Comparison of ENCODE assay signal across 17 cellular contexts in genomic region chr11:111119751-111120150, GRCh38.
DNase-seq lines count a peak whose midpoint lies in the region; ATAC-seq and TF ChIP-seq lines count a peak whose summit lies in the region.
"Had no signal": no experiment of that assay in that cellular context is flagged by ENCODE, and none has a peak within 500 bp of the region (broad histone marks: within the 10 kb centered on the region; RNA-seq: fewer than 3 reads in every experiment).

No MANE protein-coding gene starts in this region.

- H3K27ac ChIP-seq in Panc1 (ENCODE audit: low read length): no peak overlapping the region
- H3K27ac ChIP-seq: A549 had no signal

- in situ Hi-C loops in Panc1 (cut with HindIII; ENCODE audit: low pct_unique_long_range_greater_than_20kb, low sequenced_read_pairs): no loop called here

- H3K27me3 ChIP-seq in Panc1 (ENCODE audit: control insufficient read depth, insufficient read depth, low read length): no peaks in the 10 kb centered on the region

- CTCF ChIA-PET in Panc1 (lab: Charles Lee): no interaction called here

- BruUV-seq in Panc1 (replicated peaks; lab: Mats Ljungman, UMichigan): no TSS peak

- intact Hi-C loops in Panc1 (cut with micrococcal nuclease; ENCODE audit: unreplicated experiment) (no loop called here), sciatic nerve (cut with DNase I) (no loop called here)

- H3K4me1 ChIP-seq in Panc1 (ENCODE audit: control insufficient read depth, insufficient read depth, low read length): no peaks in the 10 kb centered on the region
- H3K4me1 ChIP-seq: A549, Caco-2 had no signal

- no peaks in the 10 kb centered on the region for H3K36me3 ChIP-seq in Panc1 (ENCODE audit: control insufficient read depth, insufficient read depth, low read length)

- ATAC-seq in Panc1: no peak
- peak; percentile 23 for ATAC-seq in sciatic nerve
- no peak for ATAC-seq in GM21447 (IDR thresholded peaks at IDR 0.05; ENCODE audit: unreplicated experiment)
- ATAC-seq: A549, GM12878 had no signal

- POLR2A ChIA-PET in Panc1 (lab: Charles Lee): no interaction called here

- H3K4me3 ChIP-seq in Panc1 (ENCODE audit: low read depth in 2 of 2, low read length in 2 of 2) (no peak overlapping the region), choroid plexus epithelial cell (ENCODE audit: low read depth, low read length) (no peak overlapping the region)
- H3K4me3 ChIP-seq: A549, GM12878 had no signal

- TF ChIP-seq CTCF in Panc1 (IDR thresholded peaks at IDR 0.05) (peak; percentile 5; the same call in 1 of the 2 replicates), choroid plexus epithelial cell (conservative IDR thresholded peaks at IDR 0.05; ENCODE audit: low read depth, low read length) (no peak)

- DNase-seq in Panc1 (ENCODE audit: low read depth, low spot score): no peak
- DNase-seq in choroid plexus epithelial cell (ENCODE audit: low read depth): peak; percentile 66
- DNase-seq in sciatic nerve (ENCODE audit: low spot score): no peak
- no peak for DNase-seq in AG08396 (ENCODE audit: low spot score)
- no peak for DNase-seq in UCSD-AML1 (lab: John Stamatoyannopoulos, UW; ENCODE audit: unreplicated experiment)
- DNase-seq: 8988T; ACHN; C1 segment of cervical spinal cord; Caco-2; CD4-positive, alpha-beta memory T cell; DMS153; DND-41; GOT3; HCEC 1CT had no signal

- no peaks in the 10 kb centered on the region for H3K9me3 ChIP-seq in Panc1 (ENCODE audit: control insufficient read depth, insufficient read depth, low read depth, low read length)
- H3K9me3 ChIP-seq: A549, Caco-2 had no signal
